17 cellular contexts compared by ENCODE assay signal in the genomic region with DNA sequence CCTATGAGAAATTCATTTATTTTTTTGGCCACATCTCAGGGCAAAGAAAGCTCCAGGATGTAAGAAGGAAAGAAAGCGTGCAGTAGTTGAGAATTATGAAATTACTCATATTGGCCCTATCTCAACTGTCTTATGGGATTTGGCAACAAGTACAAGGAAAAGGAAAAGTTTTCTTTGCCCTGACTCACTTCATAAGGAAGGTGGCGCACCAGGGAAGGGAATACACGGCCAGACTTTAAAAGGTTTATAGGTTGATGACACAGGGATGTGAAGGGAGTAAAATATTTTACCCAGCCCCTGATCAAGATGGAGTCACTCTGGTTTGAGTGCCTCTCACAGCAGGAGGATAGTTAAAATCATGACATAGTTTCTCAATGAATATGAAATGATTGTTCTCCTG. TPM values are rescaled to one million over a fixed set of nuclear protein-coding genes. Genes with fewer than 3 reads are reported as not detected.
A peak's percentile ranks its signal among the peaks of the same experiment; 100 is the strongest.
DNase-seq lines count a peak whose midpoint lies in the region; ATAC-seq and TF ChIP-seq lines count a peak whose summit lies in the region.
"Had no signal": no experiment of that assay in that cellular context is flagged by ENCODE, and none has a peak within 500 bp of the region (broad histone marks: within the 10 kb centered on the region; RNA-seq: fewer than 3 reads in every experiment).

No MANE protein-coding gene starts in this region.

- no peaks in the 10 kb centered on the region for H3F3A ChIP-seq in GM23248 (ENCODE audit: insufficient read depth)

- no peaks in the 10 kb centered on the region for H3K27me3 ChIP-seq in GM23248 (replicated peaks; ENCODE audit: insufficient read depth)
- H3K27me3 ChIP-seq in transverse colon: no peaks in the 10 kb centered on the region
- no peaks in the 10 kb centered on the region for H3K27me3 ChIP-seq in body of pancreas
- H3K27me3 ChIP-seq: tibial nerve had no signal

- no peak for TF ChIP-seq EP300 in transverse colon (IDR thresholded peaks at IDR 0.05; ENCODE audit: low read depth)

- H3K27ac ChIP-seq in GM23248 (no peak overlapping the region), transverse colon (no peak overlapping the region), body of pancreas (no peak overlapping the region)
- H3K27ac ChIP-seq: tibial nerve had no signal

- in situ Hi-C loops in GM23248 (cut with MboI) (no loop called here), transverse colon (cut with MboI; ENCODE audit: low pct_ligation_motif_present in 1 of 4, low pct_unique_long_range_greater_than_20kb in 1 of 4, low sequenced_read_pairs in 3 of 4) (loop anchor here in 1 of 4 donors (25.0 kb wide), 1 partner anchor 409 kb away; no protein-coding TSS in a partner anchor)

- no peaks in the 10 kb centered on the region for H3K9me2 ChIP-seq in GM23248 (ENCODE audit: insufficient read depth)

- H3K79me2 ChIP-seq in GM23248 (ENCODE audit: insufficient read depth): no peaks in the 10 kb centered on the region

- TF ChIP-seq POLR2A in transverse colon (IDR thresholded peaks at IDR 0.05) (no peak), body of pancreas (IDR thresholded peaks at IDR 0.05) (no peak)

- H3K9me3 ChIP-seq in GM23248 (ENCODE audit: low read depth) (no peaks in the 10 kb centered on the region), transverse colon (no peaks in the 10 kb centered on the region), body of pancreas (no peaks in the 10 kb centered on the region)
- H3K9me3 ChIP-seq: tibial nerve had no signal

- peak in 4 of 5 experiments; percentile 6 to 20 (median 14) for TF ChIP-seq CTCF in transverse colon (IDR thresholded peaks at IDR 0.05)
- no peak for TF ChIP-seq CTCF in body of pancreas (IDR thresholded peaks at IDR 0.05)

- no peak for ATAC-seq in body of pancreas
- ATAC-seq: naive thymus-derived CD4-positive, alpha-beta T cell; stimulated activated memory B cell treated with anti-CD40 and anti-IgM and Interleukin-4, amounts not matched to agents 10 μg/mL and 1 μg/mL and 100 μg/mL, for 72 hours had no signal

- intact Hi-C loops in transverse colon (cut with DNase I; ENCODE audit: low total_unique reads): no loop called here
- intact Hi-C loops in body of pancreas (cut with DNase I): no loop called here

- no peak overlapping the region for H3K4me2 ChIP-seq in GM23248 (ENCODE audit: unreplicated experiment)

- peak; percentile 78 for DNase-seq in GM23248
- DNase-seq in NCI-H69 (lab: John Stamatoyannopoulos, UW): peak; percentile 0
- peak; percentile 76 for DNase-seq in fibroblast of peridontal ligament (ENCODE audit: extremely low read depth)
- DNase-seq in transverse colon: no peak
- DNase-seq in activated effector memory CD4-positive, alpha-beta T cell treated with Interleukin-2 at 50 U/mL for 16 hours: no peak
- DNase-seq in body of pancreas: no peak
- DNase-seq in stimulated activated CD4-positive, alpha-beta T cell treated with anti-CD3 and anti-CD28 coated beads, Interleukin-4, amount 100 ng/mL, for 1 hour: no peak
- DNase-seq: activated CD4-positive, CD25-positive, alpha-beta regulatory T cell; amniotic stem cell; DMS79 treated with DMSO at 0.1 percent for 48 hours; H7; naive thymus-derived CD4-positive, alpha-beta T cell; NCI-H146 had no signal

- H2AFZ ChIP-seq in GM23248: no peak overlapping the region

- H3K4me1 ChIP-seq in GM23248 (ENCODE audit: insufficient read depth) (0 out of 2 replicates have a peak, but pooled peaks cover 3% of the 10 kb centered on the region), transverse colon (no peaks in the 10 kb centered on the region), body of pancreas (no peaks in the 10 kb centered on the region)
- H3K4me1 ChIP-seq: tibial nerve had no signal

- no peaks in the 10 kb centered on the region for H4K20me1 ChIP-seq in GM23248 (ENCODE audit: insufficient read depth)

- H3K9ac ChIP-seq in GM23248: no peak overlapping the region

- WGBS in GM23248 (ENCODE audit: low coverage in 1 of 2, low lambda C conversion rate in 2 of 2, missing lambda C conversion rate in 2 of 2), 2 experiments: 30 to 31% methylated on average over 3 of the region's 3 CpGs
- WGBS in transverse colon (ENCODE audit: low coverage in 1 of 2), 2 donors: no CpG with 5 or more reads among the region's 3 CpGs
- 53 to 68% methylated on average over 3 of the region's 3 CpGs for WGBS in body of pancreas, 2 donors

- H3K4me3 ChIP-seq in GM23248 (no peak overlapping the region), transverse colon (no peak overlapping the region), body of pancreas (no peak overlapping the region)
- H3K4me3 ChIP-seq: lung, tibial nerve had no signal

- H3K36me3 ChIP-seq in GM23248 (ENCODE audit: low read depth) (no peaks in the 10 kb centered on the region), transverse colon (no peaks in the 10 kb centered on the region), body of pancreas (replicated peaks in 1 of 2; ENCODE audit: insufficient read depth in 1 of 2, low read depth in 2 of 2) (no peaks in the 10 kb centered on the region)
- H3K36me3 ChIP-seq: tibial nerve had no signal

RNA-seq across cellular contexts. Expression of a gene that starts 23.4 kb away (rescaled TPM):
- total RNA-seq in GM23248 (2014; rRNA removed; shearing (Covaris generic)): 81.9 and 135 TPM in 2 replicates
- 43.8 and 46.4 TPM in 2 replicates for polyA plus RNA-seq in GM23248 (2016; fragmentation: Nextera tagmentation; extraction: Ambion mirVana)
- total RNA-seq in transverse colon (100 to 1,000 TPM in 1 of 4 donors, 10 to 100 TPM in 1, not detected in 2; 46.8 to 114 TPM), body of pancreas (not detected)
- total RNA-seq: H7 had no signal
- polyA plus RNA-seq: CD14-positive monocyte; naive thymus-derived CD4-positive, alpha-beta T cell had no signal

Comparison
In these comparisons a context has a peak if more than half of its experiments do, and no peak if none do; other contexts are left out.
1. DNase-seq: peak in GM23248 (single experiment), NCI-H69 (single experiment) and fibroblast of peridontal ligament (single experiment); none in transverse colon (single experiment), activated effector memory CD4-positive, alpha-beta T cell treated with Interleukin-2 at 50 U/mL for 16 hours (single experiment), body of pancreas (0 of 4) and stimulated activated CD4-positive, alpha-beta T cell treated with anti-CD3 and anti-CD28 coated beads, Interleukin-4, amount 100 ng/mL, for 1 hour (single experiment).
2. CTCF ChIP-seq: peak in transverse colon (4 of 5); none in body of pancreas (0 of 7).